In the genomic region with DNA sequence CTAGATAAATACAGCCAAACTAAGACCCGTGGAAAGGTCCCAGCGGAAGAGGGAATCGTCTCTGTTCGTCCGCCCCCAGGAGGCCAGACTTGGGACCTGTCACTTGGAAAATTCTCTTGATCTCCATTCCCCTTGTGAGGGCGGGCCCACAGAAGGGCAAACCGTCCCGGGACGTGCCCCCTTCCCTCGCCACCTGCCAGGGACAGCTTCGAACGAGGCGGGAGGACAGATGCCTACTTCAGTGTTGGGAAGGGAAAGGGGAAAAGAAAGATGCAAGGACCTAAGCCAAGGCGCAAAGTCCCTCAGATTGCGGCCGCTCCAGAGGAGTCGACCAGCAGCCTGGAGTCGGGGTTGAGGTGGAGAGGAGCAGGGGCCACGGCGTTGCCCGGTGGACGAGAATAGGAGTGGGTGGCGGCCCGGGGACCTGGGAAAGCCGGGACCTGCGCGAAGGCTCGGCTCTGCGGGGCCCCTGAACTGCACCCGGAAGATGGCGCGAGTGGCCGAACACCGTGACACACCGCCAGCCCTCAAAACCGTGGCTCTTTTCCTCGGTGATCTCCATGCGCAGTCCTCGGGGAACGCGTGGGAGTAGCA, we compare ENCODE assay signal across 9 cellular contexts. TPM values are rescaled to one million over a fixed set of nuclear protein-coding genes. Genes with fewer than 3 reads are reported as not detected.
DNase-seq lines count a peak whose midpoint lies in the region; ATAC-seq, FAIRE-seq and TF ChIP-seq lines count a peak whose summit lies in the region.
"Had no signal": no experiment of that assay in that cellular context is flagged by ENCODE, and none has a peak within 500 bp of the region (broad histone marks: within the 10 kb centered on the region; RNA-seq: fewer than 3 reads in every experiment).

No MANE protein-coding gene starts in this region.

- ATAC-seq in GM19397 (IDR thresholded peaks at IDR 0.05; ENCODE audit: unreplicated experiment) = no peak
- ATAC-seq: left lung had no signal

- intact Hi-C loops in kidney (cut with DNase I) = loop anchor here (10.0 kb wide), 1 partner anchor 409 kb away; no protein-coding TSS in a partner anchor

- H3K27ac ChIP-seq in kidney (ENCODE audit: low read depth in 2 of 2, low read length in 2 of 2) (no peak overlapping the region), subcutaneous abdominal adipose tissue (ENCODE audit: low read depth, low read length) (peak overlapping the region; percentile 75)
- H3K27ac ChIP-seq: left lung had no signal

- H3K9me3 ChIP-seq in kidney (ENCODE audit: control insufficient read depth in 1 of 2, low read length in 2 of 2) = no peaks in the 10 kb centered on the region
- H3K9me3 ChIP-seq in subcutaneous abdominal adipose tissue (ENCODE audit: control insufficient read depth in 5 of 5, low read length in 5 of 5) = peaks cover 0 to 4% (median 0%) of the 10 kb centered on the region in 5 donors
- H3K9me3 ChIP-seq: left lung had no signal

- TF ChIP-seq CTCF in astrocyte of the spinal cord (IDR thresholded peaks at IDR 0.05; ENCODE audit: low read depth, low read length) (peak; percentile 46), kidney (IDR thresholded peaks at IDR 0.05; ENCODE audit: borderline replicate concordance, extremely low read depth, insufficient read depth) (no peak)

- peaks cover 0 to 13% of the 10 kb centered on the region in 2 donors for H3K4me1 ChIP-seq in kidney (ENCODE audit: control insufficient read depth in 1 of 2, insufficient read depth in 1 of 2, low read depth in 1 of 2, low read length in 2 of 2)
- H3K4me1 ChIP-seq in subcutaneous abdominal adipose tissue (ENCODE audit: control insufficient read depth in 5 of 5, insufficient read depth in 5 of 5, low read length in 5 of 5) = peaks cover 10 to 57% (median 32%) of the 10 kb centered on the region in 5 donors

- no peak for FAIRE-seq in kidney (lab: Jason Lieb, UNC)

- H3K27me3 ChIP-seq in subcutaneous abdominal adipose tissue (ENCODE audit: control insufficient read depth in 5 of 5, insufficient read depth in 4 of 5, low read length in 5 of 5) = peaks cover 0 to 5% (median 0%) of the 10 kb centered on the region in 5 donors

- in situ Hi-C loops in astrocyte of the spinal cord (cut with HindIII; ENCODE audit: low sequenced_read_pairs) = loop anchor here (25.0 kb wide), 1 partner anchor 417 kb away; no protein-coding TSS in a partner anchor

- DNase-seq in astrocyte of the spinal cord (ENCODE audit: low read depth, low spot score) (no peak), kidney (peak; percentile 64), HT-29 (ENCODE audit: low spot score) (no peak), NCI-H2196 treated with DMSO at 0.1 percent for 48 hours (lab: John Stamatoyannopoulos, UW; ENCODE audit: unreplicated experiment) (no peak)
- DNase-seq: T-helper 9 cell had no signal

- H3K4me3 ChIP-seq in astrocyte of the spinal cord (ENCODE audit: low read depth, low read length) (no peak overlapping the region), kidney (ENCODE audit: low read length in 2 of 2) (no peak overlapping the region), subcutaneous abdominal adipose tissue (ENCODE audit: low read depth in 1 of 5, low read length in 5 of 5) (peak overlapping the region in 2 of 5 donors; percentile 11 to 30)
- H3K4me3 ChIP-seq: left lung had no signal

- TF ChIP-seq POLR2A in GM18526 (IDR thresholded peaks at IDR 0.05; ENCODE audit: extremely low read depth, insufficient read length) = peak; percentile 17

- H3K9ac ChIP-seq in kidney (ENCODE audit: low read length in 2 of 2) = no peak overlapping the region
- no peak overlapping the region for H3K9ac ChIP-seq in subcutaneous abdominal adipose tissue (ENCODE audit: low read length in 5 of 5)

- H3K36me3 ChIP-seq in kidney (ENCODE audit: control insufficient read depth in 1 of 2, insufficient read depth in 2 of 2, low read length in 2 of 2) (no peaks in the 10 kb centered on the region), subcutaneous abdominal adipose tissue (ENCODE audit: control insufficient read depth in 5 of 5, insufficient read depth in 5 of 5, low read length in 5 of 5) (no peaks in the 10 kb centered on the region)
- H3K36me3 ChIP-seq: left lung had no signal

RNA-seq across cellular contexts. Expression of gene EBF1, which starts 4.4 kb away (rescaled TPM):
- 30.8 TPM for total RNA-seq in kidney
- polyA plus RNA-seq in kidney (ENCODE audit: insufficient read depth, low read depth, low replicate concordance) = 2.7 TPM
- not detected in 2 replicates for total RNA-seq in HT-29 (2014; rRNA removed; shearing (Covaris generic))

Comparison
In these comparisons a context has a peak if more than half of its experiments do, and no peak if none do; other contexts are left out.
1. RNA of gene EBF1, which starts 4.4 kb away (total RNA-seq): 30.8 TPM in kidney (single experiment); not detected in HT-29; every median in the first group is over 10 times any median in the second.